In genomic region chr5:5273398-5273797, GRCh38 we compare ENCODE assay signal across 1 cellular context.
TF ChIP-seq lines count a peak whose summit lies in the region.

No MANE protein-coding gene starts in this region.

TF ChIP-seq in K562, 482 proteins besides CTCF, POLR2A, EP300 and RAD21:
- TF ChIP-seq KDM2B (CRISPR knock-in tag; IDR thresholded peaks at IDR 0.05) (no peak), ATF1 (CRISPR knock-in tag; IDR thresholded peaks at IDR 0.05) (no peak), ATF1 (tag; IDR thresholded peaks at IDR 0.05) (peak; percentile 51; the same call in 1 of the 2 replicates), ZNF316 (IDR thresholded peaks at IDR 0.05) (no peak)
